18 cellular contexts compared by ENCODE assay signal in genomic region chr11:2529173-2529572, GRCh38.
A peak's percentile ranks its signal among the peaks of the same experiment; 100 is the strongest.
DNase-seq lines count a peak whose midpoint lies in the region; ATAC-seq and TF ChIP-seq lines count a peak whose summit lies in the region.
"Had no signal": no experiment of that assay in that cellular context is flagged by ENCODE, and none has a peak within 500 bp of the region (broad histone marks: within the 10 kb centered on the region; RNA-seq: fewer than 3 reads in every experiment).

No MANE protein-coding gene starts in this region.

- H3K36me3 Mint-ChIP-seq in activated naive CD8-positive, alpha-beta T cell treated with anti-CD3 and anti-CD28 coated beads, Interleukin-2, amount 10 ng/mL, durations not matched to agents 7 days and 5 days, result no peaks in the 10 kb centered on the region
- no peaks in the 10 kb centered on the region for H3K36me3 Mint-ChIP-seq in activated naive CD8-positive, alpha-beta T cell treated with anti-CD3 and anti-CD28 coated beads, Interleukin-2, amount 50 U/mL, for 24 hours (ENCODE audit: low read depth)
- H3K36me3 Mint-ChIP-seq: IgD-negative memory B cell had no signal

- peaks cover 24% of the 10 kb centered on the region for H3K4me1 Mint-ChIP-seq in activated naive CD8-positive, alpha-beta T cell treated with anti-CD3 and anti-CD28 coated beads, Interleukin-2, amount 10 ng/mL, durations not matched to agents 7 days and 5 days
- H3K4me1 Mint-ChIP-seq in activated naive CD8-positive, alpha-beta T cell treated with anti-CD3 and anti-CD28 coated beads, Interleukin-2, amount 50 U/mL, for 24 hours, result peaks cover 39% of the 10 kb centered on the region

- H4K20me1 ChIP-seq in osteoblast (ENCODE audit: insufficient read depth, low read length), result peaks cover 5% of the 10 kb centered on the region

- H3K27ac ChIP-seq in duodenal mucosa (ENCODE audit: low read depth, low read length) (no peak overlapping the region), osteoblast (ENCODE audit: low read depth, low read length) (no peak overlapping the region)

- H2AFZ ChIP-seq in osteoblast (ENCODE audit: low read length), result no peak overlapping the region

- no peak for ATAC-seq in activated naive CD8-positive, alpha-beta T cell treated with anti-CD3 and anti-CD28 coated beads, Interleukin-2, amount 10 ng/mL, durations not matched to agents 7 days and 5 days (ENCODE audit: low read depth)
- ATAC-seq in activated naive CD8-positive, alpha-beta T cell treated with anti-CD3 and anti-CD28 coated beads, Interleukin-2, amount 50 U/mL, for 24 hours, result no peak
- no peak for ATAC-seq in GM18511 (IDR thresholded peaks at IDR 0.05; ENCODE audit: unreplicated experiment)
- ATAC-seq: CD8-positive, alpha-beta T cell; PC-3 had no signal

- H3K4me1 ChIP-seq in duodenal mucosa (ENCODE audit: control insufficient read depth in 1 of 2, insufficient read depth in 2 of 2, low read length in 2 of 2) (peaks cover 74 to 83% of the 10 kb centered on the region in 2 donors), osteoblast (ENCODE audit: insufficient read depth, low read length) (peaks cover 13% of the 10 kb centered on the region)

- TF ChIP-seq CTCF in osteoblast (IDR thresholded peaks at IDR 0.05; ENCODE audit: extremely low read depth, low read depth, low read length), result no peak

- no peaks in the 10 kb centered on the region for H3K27me3 Mint-ChIP-seq in activated naive CD8-positive, alpha-beta T cell treated with anti-CD3 and anti-CD28 coated beads, Interleukin-2, amount 10 ng/mL, durations not matched to agents 7 days and 5 days
- H3K27me3 Mint-ChIP-seq in activated naive CD8-positive, alpha-beta T cell treated with anti-CD3 and anti-CD28 coated beads, Interleukin-2, amount 50 U/mL, for 24 hours, result peaks cover 1% of the 10 kb centered on the region

- no peak overlapping the region for H3K4me3 Mint-ChIP-seq in activated naive CD8-positive, alpha-beta T cell treated with anti-CD3 and anti-CD28 coated beads, Interleukin-2, amount 10 ng/mL, durations not matched to agents 7 days and 5 days
- no peak overlapping the region for H3K4me3 Mint-ChIP-seq in activated naive CD8-positive, alpha-beta T cell treated with anti-CD3 and anti-CD28 coated beads, Interleukin-2, amount 50 U/mL, for 24 hours
- H3K4me3 Mint-ChIP-seq: CD8-positive, alpha-beta T cell; IgD-negative memory B cell had no signal

- H3K9me3 Mint-ChIP-seq in activated naive CD8-positive, alpha-beta T cell treated with anti-CD3 and anti-CD28 coated beads, Interleukin-2, amount 10 ng/mL, durations not matched to agents 7 days and 5 days, result no peaks in the 10 kb centered on the region
- no peaks in the 10 kb centered on the region for H3K9me3 Mint-ChIP-seq in activated naive CD8-positive, alpha-beta T cell treated with anti-CD3 and anti-CD28 coated beads, Interleukin-2, amount 50 U/mL, for 24 hours
- H3K9me3 Mint-ChIP-seq: CD8-positive, alpha-beta T cell; IgD-negative memory B cell had no signal

- H3K79me2 ChIP-seq in osteoblast (ENCODE audit: insufficient read depth, low read length), result no peaks in the 10 kb centered on the region

- H3K36me3 ChIP-seq in duodenal mucosa (ENCODE audit: control insufficient read depth in 1 of 2, insufficient read depth in 2 of 2, low read length in 2 of 2), result peaks cover 0 to 16% of the 10 kb centered on the region in 2 donors
- H3K36me3 ChIP-seq in osteoblast (ENCODE audit: insufficient read depth, low read length), result no peaks in the 10 kb centered on the region

- DNase-seq in activated naive CD8-positive, alpha-beta T cell treated with anti-CD3 and anti-CD28 coated beads, Interleukin-2, amount 10 ng/mL, durations not matched to agents 7 days and 5 days, result peak; percentile 13
- no peak for DNase-seq in activated naive CD8-positive, alpha-beta T cell treated with anti-CD3 and anti-CD28 coated beads, Interleukin-2, amount 50 U/mL, for 24 hours
- DNase-seq in osteoblast (ENCODE audit: insufficient read length, low spot score, missing footprints), result peak; percentile 47
- no peak for DNase-seq in globus pallidus (ENCODE audit: low spot score)
- no peak for DNase-seq in NOMO-1 treated with dmso at 0.1 percent for 144 hours (lab: John Stamatoyannopoulos, UW; ENCODE audit: unreplicated experiment)
- DNase-seq: Calu3; CD8-positive, alpha-beta T cell; Karpas-422; NCI-H1048; NCI-H1436; NCI-H1930; NCI-H345; NCI-H524 treated with DMSO at 0.1 percent for 48 hours; PC-3; RPMI8226 had no signal

- H3K9me3 ChIP-seq in duodenal mucosa (ENCODE audit: control insufficient read depth in 1 of 2, low read length in 2 of 2), result no peaks in the 10 kb centered on the region
- no peaks in the 10 kb centered on the region for H3K9me3 ChIP-seq in osteoblast (ENCODE audit: low read depth, low read length)

- no peak overlapping the region for H3K4me2 ChIP-seq in osteoblast (ENCODE audit: insufficient read depth, low read length)

- H3K27ac Mint-ChIP-seq in activated naive CD8-positive, alpha-beta T cell treated with anti-CD3 and anti-CD28 coated beads, Interleukin-2, amount 10 ng/mL, durations not matched to agents 7 days and 5 days, result no peak overlapping the region
- H3K27ac Mint-ChIP-seq in activated naive CD8-positive, alpha-beta T cell treated with anti-CD3 and anti-CD28 coated beads, Interleukin-2, amount 50 U/mL, for 24 hours, result no peak overlapping the region
- H3K27ac Mint-ChIP-seq: CD8-positive, alpha-beta T cell had no signal

- H3K27me3 ChIP-seq in duodenal mucosa (ENCODE audit: control insufficient read depth in 1 of 2, insufficient read depth in 2 of 2, low read length in 2 of 2) (no peaks in the 10 kb centered on the region), osteoblast (ENCODE audit: insufficient read depth, low read length) (peaks cover 15% of the 10 kb centered on the region)

- POLR2A ChIA-PET in activated naive CD8-positive, alpha-beta T cell treated with anti-CD3 and anti-CD28 coated beads, Interleukin-2, amount 10 ng/mL, durations not matched to agents 7 days and 5 days (lab: Charles Lee), result no interaction called here

- peak overlapping the region in 1 of 2 donors; percentile 14 for H3K9ac ChIP-seq in duodenal mucosa (ENCODE audit: low read depth in 1 of 2, low read length in 2 of 2)

- H3K4me3 ChIP-seq in duodenal mucosa (ENCODE audit: low read depth in 1 of 2, low read length in 2 of 2) (peak overlapping the region; percentile 2 to 26), osteoblast (ENCODE audit: insufficient read depth, low read length) (no peak overlapping the region)

Comparison
In these comparisons a context has a peak if more than half of its experiments do, and no peak if none do; other contexts are left out.
1. DNase-seq: peak in activated naive CD8-positive, alpha-beta T cell treated with anti-CD3 and anti-CD28 coated beads, Interleukin-2, amount 10 ng/mL, durations not matched to agents 7 days and 5 days (single experiment) and osteoblast (single experiment); none in activated naive CD8-positive, alpha-beta T cell treated with anti-CD3 and anti-CD28 coated beads, Interleukin-2, amount 50 U/mL, for 24 hours (single experiment), globus pallidus (single experiment) and NOMO-1 treated with dmso at 0.1 percent for 144 hours (single experiment).